12 cellular contexts compared by ENCODE assay signal in the genomic region with DNA sequence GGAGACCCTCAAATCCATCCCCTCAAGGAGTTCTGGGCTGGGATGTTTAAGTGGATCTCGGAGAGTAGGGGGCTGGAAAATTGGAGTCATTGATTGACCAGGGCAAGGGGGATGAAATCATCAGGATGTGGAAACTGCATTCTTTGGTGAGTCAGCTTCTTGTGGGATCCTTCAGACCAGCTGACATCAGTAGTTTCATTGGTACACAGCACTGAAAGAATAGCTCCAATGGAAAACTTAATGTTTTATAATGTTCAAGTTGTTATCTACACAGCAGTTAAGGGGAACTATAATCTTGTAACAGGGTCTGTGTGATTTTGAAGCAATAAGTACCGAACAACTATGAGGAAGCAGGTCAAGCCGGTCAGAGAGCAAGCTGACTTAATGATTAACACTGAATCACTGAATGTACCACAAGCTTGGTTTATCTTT.
DNase-seq lines count a peak whose midpoint lies in the region; ATAC-seq, FAIRE-seq and TF ChIP-seq lines count a peak whose summit lies in the region.
"Had no signal": no experiment of that assay in that cellular context is flagged by ENCODE, and none has a peak within 500 bp of the region (broad histone marks: within the 10 kb centered on the region; RNA-seq: fewer than 3 reads in every experiment).

No MANE protein-coding gene starts in this region.

- peak overlapping the region; percentile 77 to 83 for H4K8ac ChIP-seq in IMR-90 (ENCODE audit: low read depth in 2 of 2, low read length in 2 of 2)

- peak overlapping the region; percentile 72; the same call in 1 of the 2 replicates for H4K5ac ChIP-seq in IMR-90 (ENCODE audit: low read depth, low read length)

- H3K4me2 ChIP-seq in IMR-90 (ENCODE audit: low read depth, low read length) (peak overlapping the region; percentile 79; the same call in 1 of the 2 replicates), astrocyte (ENCODE audit: low read length) (peak overlapping the region; percentile 81)

- peak overlapping the region; percentile 93 for H3K27ac Mint-ChIP-seq in astrocyte (ENCODE audit: unreplicated experiment)
- H3K27ac Mint-ChIP-seq in activated naive CD4-positive, alpha-beta T cell treated with anti-CD3 and anti-CD28 coated beads, Interleukin-2, amount 10 ng/mL, durations not matched to agents 7 days and 5 days: no peak overlapping the region
- H3K27ac Mint-ChIP-seq: immature natural killer cell had no signal

- peak overlapping the region; percentile 95 for H3K18ac ChIP-seq in IMR-90 (ENCODE audit: low read depth, low read length)

- H3K56ac ChIP-seq in IMR-90 (ENCODE audit: extremely low read depth, insufficient read depth, low read length): peak overlapping the region; percentile 67; the same call in 1 of the 2 replicates

- CTCF ChIA-PET in BJ (lab: Yijun Ruan, JAX) (no interaction called here), IMR-90 (lab: Yijun Ruan, JAX) (interaction anchor here (0.7 kb wide), 1 partner anchor 51 kb away, joined by 3 read pairs; no protein-coding TSS in a partner anchor)
- CTCF ChIA-PET in activated naive CD4-positive, alpha-beta T cell treated with anti-CD3 and anti-CD28 coated beads, Interleukin-2, amount 10 ng/mL, durations not matched to agents 7 days and 5 days (lab: Charles Lee): no interaction called here

- peak; percentile 100 for FAIRE-seq in astrocyte (lab: Jason Lieb, UNC)

- no peak overlapping the region for H3K4me3 Mint-ChIP-seq in astrocyte (ENCODE audit: unreplicated experiment)
- H3K4me3 Mint-ChIP-seq in activated naive CD4-positive, alpha-beta T cell treated with anti-CD3 and anti-CD28 coated beads, Interleukin-2, amount 10 ng/mL, durations not matched to agents 7 days and 5 days: no peak overlapping the region
- H3K4me3 Mint-ChIP-seq: immature natural killer cell had no signal

- H3K9me3 ChIP-seq in IMR-90 (ENCODE audit: control insufficient read depth, insufficient read depth, low read length) (no peaks in the 10 kb centered on the region), astrocyte (ENCODE audit: insufficient read depth, low read depth, low read length) (no peaks in the 10 kb centered on the region), tibial nerve (no peaks in the 10 kb centered on the region)
- H3K9me3 ChIP-seq: upper lobe of left lung had no signal

- no peaks in the 10 kb centered on the region for H3K27me3 Mint-ChIP-seq in astrocyte (ENCODE audit: low read depth, unreplicated experiment)
- no peaks in the 10 kb centered on the region for H3K27me3 Mint-ChIP-seq in activated naive CD4-positive, alpha-beta T cell treated with anti-CD3 and anti-CD28 coated beads, Interleukin-2, amount 10 ng/mL, durations not matched to agents 7 days and 5 days

- ATAC-seq in IMR-90 (ENCODE audit: low read depth): peak; percentile 83
- no peak for ATAC-seq in HG03025 (IDR thresholded peaks at IDR 0.05; ENCODE audit: low FRiP score, unreplicated experiment)
- no peak for ATAC-seq in GM18505 (IDR thresholded peaks at IDR 0.05; ENCODE audit: unreplicated experiment)

- dilution Hi-C loops in IMR-90 (cut with HindIII; ENCODE audit: low sequenced_read_pairs, unreplicated experiment): no loop called here

- no peaks in the 10 kb centered on the region for H3K79me1 ChIP-seq in IMR-90 (ENCODE audit: low read depth in 1 of 2, low read length in 2 of 2)

- in situ Hi-C loops in IMR-90 (cut with MboI; ENCODE audit: low sequenced_read_pairs): no loop called here

- H3K9me3 Mint-ChIP-seq in astrocyte (ENCODE audit: unreplicated experiment): no peaks in the 10 kb centered on the region
- peaks cover 3% of the 10 kb centered on the region for H3K9me3 Mint-ChIP-seq in activated naive CD4-positive, alpha-beta T cell treated with anti-CD3 and anti-CD28 coated beads, Interleukin-2, amount 10 ng/mL, durations not matched to agents 7 days and 5 days
- H3K9me3 Mint-ChIP-seq: immature natural killer cell had no signal

- H2BK15ac ChIP-seq in IMR-90 (ENCODE audit: low read depth, low read length): peak overlapping the region; percentile 85; the same call in 1 of the 3 replicates

- no peaks in the 10 kb centered on the region for H4K20me1 ChIP-seq in IMR-90 (ENCODE audit: insufficient read depth, low read length)
- H4K20me1 ChIP-seq in astrocyte (ENCODE audit: insufficient read depth, low read length): no peaks in the 10 kb centered on the region

- no peak overlapping the region for H2AK5ac ChIP-seq in IMR-90 (ENCODE audit: low read depth, low read length)

- no peak overlapping the region for H2AK9ac ChIP-seq in IMR-90 (replicated peaks; ENCODE audit: low read depth, low read length, poor library complexity)

- no peaks in the 10 kb centered on the region for H3K36me3 Mint-ChIP-seq in astrocyte (ENCODE audit: low read depth, unreplicated experiment)
- no peaks in the 10 kb centered on the region for H3K36me3 Mint-ChIP-seq in activated naive CD4-positive, alpha-beta T cell treated with anti-CD3 and anti-CD28 coated beads, Interleukin-2, amount 10 ng/mL, durations not matched to agents 7 days and 5 days

- H3K36me3 ChIP-seq in BJ (ENCODE audit: control insufficient read depth, insufficient read depth, low read length): no peaks in the 10 kb centered on the region
- H3K36me3 ChIP-seq in IMR-90 (ENCODE audit: control insufficient read depth, insufficient read depth, low read length): no peaks in the 10 kb centered on the region
- no peaks in the 10 kb centered on the region for H3K36me3 ChIP-seq in astrocyte (ENCODE audit: insufficient read depth, low read length)
- H3K36me3 ChIP-seq in tibial nerve: no peaks in the 10 kb centered on the region
- H3K36me3 ChIP-seq: upper lobe of left lung had no signal

- TF ChIP-seq POLR2A in IMR-90 (IDR thresholded peaks at IDR 0.05; ENCODE audit: low read depth, low read length) (no peak), tibial nerve (IDR thresholded peaks at IDR 0.05) (no peak), GM18505 (IDR thresholded peaks at IDR 0.05; ENCODE audit: borderline replicate concordance, extremely low read depth, insufficient read depth, insufficient read length) (no peak)

- H3K9me1 ChIP-seq in IMR-90 (ENCODE audit: insufficient read depth, low read length): no peaks in the 10 kb centered on the region

- H3K79me2 ChIP-seq in astrocyte (ENCODE audit: insufficient read depth, low read length): no peaks in the 10 kb centered on the region
- H3K79me2 ChIP-seq: parathyroid adenoma had no signal

- H2BK5ac ChIP-seq in IMR-90 (ENCODE audit: low read depth, low read length, poor library complexity, severe bottlenecking): peak overlapping the region; percentile 90

- POLR2A ChIA-PET in BJ (lab: Charles Lee) (interaction anchor here (0.6 kb wide), 1 partner anchor 946 kb away, joined by 11 read pairs; no protein-coding TSS in a partner anchor), IMR-90 (lab: Charles Lee; ENCODE audit: unreplicated experiment) (interaction anchor here (0.6 kb wide), 1 partner anchor 66 kb away, joined by 6 read pairs; no protein-coding TSS in a partner anchor)

- H3K27ac ChIP-seq in IMR-90 (ENCODE audit: insufficient read depth, low read length) (peak overlapping the region; percentile 83), astrocyte (ENCODE audit: low read depth, low read length) (peak overlapping the region; percentile 93), tibial nerve (no peak overlapping the region)
- H3K27ac ChIP-seq: parathyroid adenoma, upper lobe of left lung had no signal

- peak overlapping the region; percentile 92 for H2BK20ac ChIP-seq in IMR-90 (ENCODE audit: low read depth, low read length)

- intact Hi-C loops in IMR-90 (cut with micrococcal nuclease): no loop called here

- no CpG with 5 or more reads among the region's 3 CpGs for WGBS in IMR-90 (ENCODE audit: extremely low coverage in 2 of 2, insufficient read length in 1 of 2), 2 experiments
- WGBS in tibial nerve, 2 donors: 70 to 76% methylated on average over 3 of the region's 3 CpGs

- TF ChIP-seq CTCF in BJ (IDR thresholded peaks at IDR 0.05; ENCODE audit: insufficient read depth, low read depth, low read length) (no peak), IMR-90 (conservative IDR thresholded peaks at IDR 0.05; ENCODE audit: low read depth, low read length) (no peak), astrocyte (IDR thresholded peaks at IDR 0.05; ENCODE audit: insufficient read depth, low read depth, low read length) (no peak), tibial nerve (IDR thresholded peaks at IDR 0.05) (no peak)

- H3K4me1 ChIP-seq in IMR-90 (ENCODE audit: control insufficient read depth, insufficient read depth, low read length): peaks cover 4% of the 10 kb centered on the region; the same call in 1 of the 2 replicates
- no peaks in the 10 kb centered on the region for H3K4me1 ChIP-seq in astrocyte (ENCODE audit: insufficient read depth, low read length)
- H3K4me1 ChIP-seq in tibial nerve: no peaks in the 10 kb centered on the region
- H3K4me1 ChIP-seq: parathyroid adenoma, upper lobe of left lung had no signal

- peak overlapping the region; percentile 80; the same call in 1 of the 2 replicates for H3K23ac ChIP-seq in IMR-90 (ENCODE audit: low read depth, low read length)

- H3K9ac ChIP-seq in IMR-90 (ENCODE audit: low read depth, low read length): 0 out of 2 replicates have a peak overlapping the region, but pooled peaks have one; percentile 5
- peak overlapping the region; percentile 74 for H3K9ac ChIP-seq in astrocyte (ENCODE audit: low read length)
- H3K9ac ChIP-seq: parathyroid adenoma had no signal

- peak overlapping the region; percentile 85; the same call in 1 of the 2 replicates for H3K14ac ChIP-seq in IMR-90 (replicated peaks; ENCODE audit: low read depth, low read length)

- H2BK120ac ChIP-seq in IMR-90 (ENCODE audit: low read depth, low read length): peak overlapping the region; percentile 93

- H3K27me3 ChIP-seq in BJ (ENCODE audit: control insufficient read depth, insufficient read depth, low read length) (no peaks in the 10 kb centered on the region), IMR-90 (ENCODE audit: control insufficient read depth, insufficient read depth, low read length) (peaks cover 2% of the 10 kb centered on the region; the same call in 1 of the 2 replicates), astrocyte (ENCODE audit: insufficient read depth, low read length) (no peaks in the 10 kb centered on the region), tibial nerve (no peaks in the 10 kb centered on the region)
- H3K27me3 ChIP-seq: upper lobe of left lung had no signal

- no TSS peak for BruUV-seq in IMR-90 (replicated peaks; lab: Mats Ljungman, UMichigan)

- H3K4me1 Mint-ChIP-seq in astrocyte (ENCODE audit: low read depth, unreplicated experiment): peaks cover 7% of the 10 kb centered on the region
- H3K4me1 Mint-ChIP-seq in activated naive CD4-positive, alpha-beta T cell treated with anti-CD3 and anti-CD28 coated beads, Interleukin-2, amount 10 ng/mL, durations not matched to agents 7 days and 5 days: peaks cover 3% of the 10 kb centered on the region
- H3K4me1 Mint-ChIP-seq: immature natural killer cell had no signal

- H3K4me3 ChIP-seq in BJ (ENCODE audit: low read depth, low read length) (no peak overlapping the region), IMR-90 (ENCODE audit: insufficient read depth, low read depth, low read length) (no peak overlapping the region), astrocyte (ENCODE audit: insufficient read depth, low read depth, low read length) (no peak overlapping the region), tibial nerve (no peak overlapping the region)
- H3K4me3 ChIP-seq: upper lobe of left lung had no signal

- DNase-seq in BJ (ENCODE audit: low read depth): peak; percentile 20
- DNase-seq in IMR-90: peak; percentile 84
- peak; percentile 85 for DNase-seq in astrocyte (ENCODE audit: low read depth)
- DNase-seq in kidney glomerular epithelial cell (lab: John Stamatoyannopoulos, UW): peak; percentile 45
- DNase-seq in tibial nerve (ENCODE audit: low spot score in 2 of 2): no peak
- no peak for DNase-seq in activated naive CD4-positive, alpha-beta T cell treated with anti-CD3 and anti-CD28 coated beads, Interleukin-2, amount 10 ng/mL, durations not matched to agents 7 days and 5 days
- DNase-seq: H7, immature natural killer cell, upper lobe of left lung had no signal

- H4K91ac ChIP-seq in IMR-90 (ENCODE audit: insufficient read depth, low read depth, low read length): peak overlapping the region; percentile 66; the same call in 1 of the 2 replicates

- TF ChIP-seq EP300 in tibial nerve (IDR thresholded peaks at IDR 0.05): no peak

- peak overlapping the region; percentile 81; the same call in 1 of the 2 replicates for H3K4ac ChIP-seq in IMR-90 (ENCODE audit: low read depth, low read length)

- peak overlapping the region; percentile 46 for H2AFZ ChIP-seq in IMR-90 (replicated peaks; ENCODE audit: low read length, poor library complexity)
- no peak overlapping the region for H2AFZ ChIP-seq in astrocyte (ENCODE audit: low read depth, low read length)
- H2AFZ ChIP-seq: parathyroid adenoma had no signal

- no peak for TF ChIP-seq RAD21 in IMR-90 (IDR thresholded peaks at IDR 0.05; ENCODE audit: low read length)

Comparison
In these comparisons a context has a peak if more than half of its experiments do, and no peak if none do; other contexts are left out.
1. DNase-seq: peak in BJ (single experiment), IMR-90 (single experiment), astrocyte (single experiment) and kidney glomerular epithelial cell (single experiment); none in tibial nerve (0 of 2) and activated naive CD4-positive, alpha-beta T cell treated with anti-CD3 and anti-CD28 coated beads, Interleukin-2, amount 10 ng/mL, durations not matched to agents 7 days and 5 days (single experiment).
2. H3K27ac ChIP-seq: peak in IMR-90 (single experiment) and astrocyte (single experiment); none in tibial nerve (0 of 4).